ENCODE assay signal across 19 cellular contexts in the genomic region with DNA sequence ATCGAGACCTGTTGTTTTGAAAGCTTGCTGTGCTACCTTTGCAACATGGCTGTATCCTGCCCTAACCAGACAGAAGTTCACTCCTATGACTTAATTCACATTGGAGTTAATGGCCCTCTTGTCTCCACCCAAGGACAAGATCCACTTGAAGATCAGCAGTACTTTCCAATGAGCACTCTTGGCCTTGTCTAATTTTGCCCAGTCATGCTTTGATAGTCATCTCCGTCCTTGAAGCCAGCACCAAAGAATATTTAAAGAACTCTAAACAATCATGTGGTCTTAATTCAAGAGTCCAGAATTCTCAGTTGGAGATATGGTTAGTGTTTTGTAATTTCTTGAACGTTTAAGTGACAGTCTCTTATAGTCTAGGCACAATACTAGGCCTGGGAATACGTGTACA.
DNase-seq lines count a peak whose midpoint lies in the region; ATAC-seq, FAIRE-seq and TF ChIP-seq lines count a peak whose summit lies in the region.
"Had no signal": no experiment of that assay in that cellular context is flagged by ENCODE, and none has a peak within 500 bp of the region (broad histone marks: within the 10 kb centered on the region; RNA-seq: fewer than 3 reads in every experiment).

No MANE protein-coding gene starts in this region.

- H3K9ac ChIP-seq in H1 (replicated peaks in 1 of 4; ENCODE audit: extremely low read depth in 1 of 4, low read depth in 3 of 4, low read length in 3 of 4) = no peak overlapping the region
- H3K9ac ChIP-seq: GM23248 had no signal

- TF ChIP-seq CTCF in A549 (IDR thresholded peaks at IDR 0.05) (no peak), H1 (IDR thresholded peaks at IDR 0.05; ENCODE audit: control extremely low read depth in 1 of 3, insufficient read depth in 1 of 3, low read depth in 1 of 3, low read length in 3 of 3) (no peak)

- H3K18ac ChIP-seq in H1 (ENCODE audit: extremely low read depth, low read length) = 0 out of 2 replicates have a peak overlapping the region, but pooled peaks have one; percentile 27

- H2BK15ac ChIP-seq in H1 (ENCODE audit: low read length) = no peak overlapping the region

- no peak overlapping the region for H2BK20ac ChIP-seq in H1 (ENCODE audit: low read length)

- H2AK5ac ChIP-seq in H1 (ENCODE audit: low read depth, low read length) = no peak overlapping the region

- no peaks in the 10 kb centered on the region for H3K79me1 ChIP-seq in H1 (ENCODE audit: low read depth, low read length)

- no peaks in the 10 kb centered on the region for H3K27me3 ChIP-seq in H1 (replicated peaks in 1 of 4; ENCODE audit: control insufficient read depth in 3 of 4, extremely low read depth in 1 of 4, insufficient read depth in 3 of 4, low read length in 3 of 4)

- DNase-seq in A549 (ENCODE audit: low read depth in 1 of 2, low spot score in 1 of 2) (no peak), DMS79 treated with DMSO at 0.1 percent for 48 hours (lab: John Stamatoyannopoulos, UW) (peak; percentile 94), H1 (ENCODE audit: low read depth in 1 of 2, low spot score in 2 of 2) (no peak), GM03348 (ENCODE audit: low spot score) (no peak), activated T-cell treated with anti-CD3 and anti-CD28 coated beads for 4 hours (no peak), NCI-H1417 treated with DMSO at 0.1 percent for 48 hours (lab: John Stamatoyannopoulos, UW) (no peak)
- DNase-seq: 8988T; C1 segment of cervical spinal cord; Calu3; CD4-positive, alpha-beta memory T cell; COR-L47; DMS53; EL; GF-D8; GM23248; H9 had no signal

- no peak overlapping the region for H3K23ac ChIP-seq in H1 (ENCODE audit: insufficient read length)

- H3K23me2 ChIP-seq in H1 (ENCODE audit: low read depth, low read length) = no peaks in the 10 kb centered on the region; the same call in 1 of the 2 replicates

- no peaks in the 10 kb centered on the region for H4K20me1 ChIP-seq in H1 (replicated peaks in 1 of 2; ENCODE audit: control insufficient read depth in 1 of 2, insufficient read depth in 2 of 2, low read length in 2 of 2)

- no peak overlapping the region for H3K14ac ChIP-seq in H1 (ENCODE audit: insufficient read length)

- no peak overlapping the region for H3K4me2 ChIP-seq in A549
- H3K4me2 ChIP-seq in H1 (ENCODE audit: insufficient read depth in 1 of 2, low read depth in 2 of 2, low read length in 2 of 2) = no peak overlapping the region

- no peak overlapping the region for H3K56ac ChIP-seq in H1 (replicated peaks; ENCODE audit: insufficient read length, low read depth, low read length)

- H3K4me3 ChIP-seq in A549 = no peak overlapping the region
- no peak overlapping the region for H3K4me3 ChIP-seq in H1 (ENCODE audit: extremely low read depth in 1 of 4, insufficient read depth in 2 of 4, low read depth in 3 of 4, low read length in 4 of 4)
- H3K4me3 ChIP-seq: GM23248 had no signal

- no peak for TF ChIP-seq RAD21 in A549 (conservative IDR thresholded peaks at IDR 0.05 in 1 of 2, IDR thresholded peaks at IDR 0.05 in 1 of 2)
- no peak for TF ChIP-seq RAD21 in H1 (IDR thresholded peaks at IDR 0.05 in 1 of 2, conservative IDR thresholded peaks at IDR 0.05 in 1 of 2; ENCODE audit: low read depth in 2 of 2, low read length in 2 of 2)

- TF ChIP-seq POLR2A in A549 (IDR thresholded peaks at IDR 0.05; ENCODE audit: low read length) (no peak), H1 (IDR thresholded peaks at IDR 0.05; ENCODE audit: control extremely low read depth in 1 of 2, low read depth in 2 of 2, low read length in 2 of 2) (no peak)

- POLR2A ChIA-PET in A549 (lab: Yijun Ruan, JAX) = no interaction called here
- POLR2A ChIA-PET in H1 (lab: Charles Lee; ENCODE audit: partially characterized antibody) = no interaction called here

- no peaks in the 10 kb centered on the region for H3K4me1 ChIP-seq in A549
- H3K4me1 ChIP-seq in H1 (replicated peaks in 1 of 4; ENCODE audit: control insufficient read depth in 3 of 4, insufficient read depth in 4 of 4, low read length in 3 of 4) = peaks cover 3 to 15% (median 5%) of the 10 kb centered on the region in 4 experiments; a peak in 5 of 7 replicates

- FAIRE-seq in A549 (lab: Jason Lieb, UNC) = no peak
- no peak for FAIRE-seq in H1 (lab: Jason Lieb, UNC)
- FAIRE-seq: GM12892, GM19239 had no signal

- H3K4ac ChIP-seq in H1 (replicated peaks; ENCODE audit: insufficient read length, low read depth, low read length) = peak overlapping the region; percentile 14

- no peak overlapping the region for H4K5ac ChIP-seq in H1 (ENCODE audit: insufficient read length, low read depth, low read length)

- no peak overlapping the region for H2BK120ac ChIP-seq in H1 (replicated peaks; ENCODE audit: low read depth, low read length)

- H3K79me2 ChIP-seq in H1 (ENCODE audit: control insufficient read depth in 1 of 2, insufficient read depth in 2 of 2, low read length in 2 of 2) = no peaks in the 10 kb centered on the region

- peak overlapping the region; percentile 29 for H4K91ac ChIP-seq in H1 (replicated peaks; ENCODE audit: insufficient read length, low read length)

- no peak overlapping the region for H2BK5ac ChIP-seq in H1 (ENCODE audit: low read depth, low read length)

- H3K9me3 ChIP-seq in A549 (no peaks in the 10 kb centered on the region), H1 (ENCODE audit: insufficient read depth in 2 of 2, low read depth in 1 of 2, low read length in 1 of 2) (no peaks in the 10 kb centered on the region)

- H4K8ac ChIP-seq in H1 (ENCODE audit: extremely low read depth, insufficient read depth, low read length) = no peak overlapping the region

- no peak overlapping the region for H3K27ac ChIP-seq in A549
- H3K27ac ChIP-seq in H1 (ENCODE audit: low read depth, low read length) = no peak overlapping the region
- H3K27ac ChIP-seq: GM23248 had no signal

- H2AFZ ChIP-seq in H1 (ENCODE audit: low read length) = no peak overlapping the region
- H2AFZ ChIP-seq: GM23248 had no signal

- WGBS in A549 (ENCODE audit: missing lambda C conversion rate) = 9% methylated on average over 4 of the region's 4 CpGs
- WGBS in H1 (ENCODE audit: extremely low coverage in 1 of 2, insufficient coverage in 1 of 2, insufficient read length in 1 of 2, insufficient replicate concordance in 2 of 2, low coverage in 1 of 2, low lambda C conversion rate in 2 of 2, missing lambda C conversion rate in 1 of 2), 2 experiments = 81% methylated on average over 4 of the region's 4 CpGs; no CpG with 5 or more reads in 1 of the 2 experiments

- TF ChIP-seq EP300 in A549 (IDR thresholded peaks at IDR 0.05) (no peak), H1 (IDR thresholded peaks at IDR 0.05; ENCODE audit: borderline replicate concordance in 1 of 2, low read depth in 2 of 2, low read length in 2 of 2) (no peak)

- no peak for ATAC-seq in A549
- ATAC-seq: HCT116 had no signal

- CTCF ChIA-PET in A549 (lab: Yijun Ruan, JAX) = no interaction called here
- CTCF ChIA-PET in H1 (lab: Charles Lee; ENCODE audit: partially characterized antibody) = no interaction called here

- no peaks in the 10 kb centered on the region; a peak in 1 of 8 replicates for H3K36me3 ChIP-seq in H1 (ENCODE audit: control insufficient read depth in 2 of 4, insufficient read depth in 4 of 4, low read length in 3 of 4)

- H2BK12ac ChIP-seq in H1 (ENCODE audit: low read depth, low read length) = no peak overlapping the region; the same call in 1 of the 2 replicates

TF ChIP-seq in A549, 52 proteins besides CTCF, POLR2A, EP300 and RAD21:
- no peak for TF ChIP-seq PHF8 (IDR thresholded peaks at IDR 0.05; ENCODE audit: borderline replicate concordance, low read depth)
- TF ChIP-seq CEBPB (IDR thresholded peaks at IDR 0.05) = no peak
- TF ChIP-seq MAFK (IDR thresholded peaks at IDR 0.05; ENCODE audit: partially characterized antibody) = peak; percentile 14
- peak; percentile 82 for TF ChIP-seq NFE2L2 (conservative IDR thresholded peaks at IDR 0.05; ENCODE audit: low read length)

TF ChIP-seq in H1, 55 proteins besides CTCF, POLR2A, EP300 and RAD21:
- TF ChIP-seq ZNF274 (IDR thresholded peaks at IDR 0.05; ENCODE audit: borderline replicate concordance, extremely low read depth, low read length) (no peak), POU5F1 (IDR thresholded peaks at IDR 0.05; ENCODE audit: low read depth, low read length) (no peak), CREB1 (IDR thresholded peaks at IDR 0.05) (no peak), JUND (IDR thresholded peaks at IDR 0.05; ENCODE audit: low read length) (no peak), RBBP5 (IDR thresholded peaks at IDR 0.05; ENCODE audit: borderline replicate concordance, low read depth, low read length) (no peak), TCF12 (IDR thresholded peaks at IDR 0.05; ENCODE audit: low read depth, low read length) (no peak)
TF ChIP-seq in H1: peak in this region for 0.

Comparison
In these comparisons a context has a peak if more than half of its experiments do, and no peak if none do; other contexts are left out.
1. Of the 18 proteins assayed by ChIP-seq in both H1 and A549: peak only in H1: none; only in A549: MAFK; in both: none; in neither: 17.